Comparison of ENCODE assay signal across 14 cellular contexts in the genomic region with DNA sequence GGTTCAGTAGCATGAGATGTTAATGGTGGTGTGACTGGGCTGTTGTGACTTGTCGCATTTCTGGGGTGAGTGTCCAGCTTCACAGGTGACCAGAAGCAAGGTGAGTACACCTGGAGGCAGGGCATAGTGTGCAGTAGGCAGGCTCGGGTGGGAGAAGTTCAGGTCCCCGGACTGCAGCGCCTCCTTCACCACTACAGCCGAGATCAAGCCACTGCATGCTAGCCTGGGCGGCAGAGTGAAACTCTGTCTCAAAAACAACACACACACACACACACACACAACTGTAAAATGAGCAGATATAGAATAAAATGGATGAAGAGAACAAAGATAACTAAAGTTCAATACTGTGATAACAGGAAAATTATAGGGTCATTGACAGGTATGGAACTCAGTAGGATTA.
"Had no signal": no experiment of that assay in that cellular context is flagged by ENCODE, and none has a peak within 500 bp of the region (broad histone marks: within the 10 kb centered on the region; RNA-seq: fewer than 3 reads in every experiment).

No MANE protein-coding gene starts in this region.

- H3K27me3 ChIP-seq: adrenal gland had no signal

- DNase-seq: activated B cell treated with CpG ODN at 0.5 μM for 24 hours; activated CD4-positive, alpha-beta T cell treated with anti-CD3 and anti-CD28 coated beads, Interleukin-2, amount 10 ng/mL, durations not matched to agents 7 days and 5 days; activated naive CD4-positive, alpha-beta T cell treated with anti-CD3 and anti-CD28 coated beads, Interleukin-2, amount 10 ng/mL, durations not matched to agents 7 days and 5 days; adrenal gland; effector memory CD4-positive, alpha-beta T cell; erythroblast; hippocampal formation; kidney glomerular epithelial cell; posterior cingulate gyrus; right cardiac atrium; spleen; stimulated activated CD4-positive, alpha-beta T cell treated with anti-CD3 and anti-CD28 coated beads, Interleukin-1b, Interleukin-23, amount 100 ng/mL, for 48 hours; stimulated activated naive B cell treated with anti-CD40 and anti-IgM and Interleukin-4, amounts not matched to agents 10 μg/mL and 1 μg/mL and 100 μg/mL, for 72 hours; trophoblast cell had no signal

- ATAC-seq: stimulated activated naive B cell treated with anti-CD40 and anti-IgM and Interleukin-4, amounts not matched to agents 10 μg/mL and 1 μg/mL and 100 μg/mL, for 72 hours had no signal

- H3K9me3 ChIP-seq: adrenal gland, spleen had no signal

- H3K36me3 ChIP-seq: adrenal gland, spleen had no signal

- H3K4me1 ChIP-seq: adrenal gland, spleen had no signal

- H3K27ac ChIP-seq: adrenal gland, spleen had no signal

- H3K4me3 ChIP-seq: adrenal gland, spleen had no signal
